In the genomic region with DNA sequence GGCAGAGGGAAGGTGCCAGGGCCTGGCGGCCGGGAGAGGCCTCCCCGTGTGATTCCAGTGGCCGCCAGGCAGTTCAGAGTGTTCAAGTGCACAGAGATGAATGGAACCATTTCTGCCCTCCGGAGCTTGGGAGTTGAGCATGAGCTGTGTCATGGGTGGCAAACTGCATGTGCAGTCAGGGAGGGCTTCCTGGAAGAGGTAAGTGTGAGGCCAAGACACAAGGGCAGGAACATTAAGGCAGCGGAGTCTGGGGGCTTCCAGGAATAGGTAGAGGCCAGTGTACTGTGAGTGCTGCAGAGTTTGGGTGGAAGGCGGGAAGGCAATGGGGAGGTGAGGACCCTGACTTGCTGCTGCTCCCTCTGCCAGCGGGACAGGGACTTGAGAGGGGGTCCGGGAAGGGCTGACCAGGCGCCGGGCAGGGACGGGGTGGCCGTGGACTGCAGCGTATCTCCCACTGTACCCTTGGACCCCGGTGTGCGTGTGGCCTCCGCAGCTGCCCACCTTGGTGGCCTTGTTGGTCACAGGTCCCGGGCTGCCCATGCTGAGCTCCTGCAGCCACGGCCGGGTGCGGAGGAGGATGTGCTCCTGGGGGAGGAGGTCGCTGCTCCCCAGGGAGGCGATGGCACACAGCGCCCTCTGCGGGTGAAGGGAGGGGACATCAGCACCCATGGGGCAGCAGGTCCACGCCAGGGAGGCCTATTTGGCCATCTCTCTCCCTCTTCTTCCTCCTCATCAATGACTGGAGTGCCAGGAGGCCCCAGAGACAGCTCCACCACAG, we compare ENCODE assay signal across 9 cellular contexts. TPM values are rescaled to one million over a fixed set of nuclear protein-coding genes. Genes with fewer than 3 reads are reported as not detected.
DNase-seq lines count a peak whose midpoint lies in the region; FAIRE-seq and TF ChIP-seq lines count a peak whose summit lies in the region.
"Had no signal": no experiment of that assay in that cellular context is flagged by ENCODE, and none has a peak within 500 bp of the region (broad histone marks: within the 10 kb centered on the region; RNA-seq: fewer than 3 reads in every experiment).

No MANE protein-coding gene starts in this region.

- peak; percentile 36 for TF ChIP-seq CTCF in BE2C (IDR thresholded peaks at IDR 0.05; ENCODE audit: low read depth, low read length)
- peak; percentile 91 for TF ChIP-seq CTCF in WERI-Rb-1 (IDR thresholded peaks at IDR 0.05; ENCODE audit: low read depth, low read length)
- TF ChIP-seq CTCF in kidney epithelial cell (IDR thresholded peaks at IDR 0.05; ENCODE audit: insufficient read depth, low read length, poor library complexity, severe bottlenecking) = peak; percentile 28
- TF ChIP-seq CTCF in esophagus muscularis mucosa (IDR thresholded peaks at IDR 0.05) = peak in 1 of 3 experiments; percentile 23

- 90% methylated on average over 17 of the region's 26 CpGs for WGBS in esophagus muscularis mucosa

- TF ChIP-seq POLR2A in esophagus muscularis mucosa (IDR thresholded peaks at IDR 0.05; ENCODE audit: low read depth) = no peak

- TF ChIP-seq EP300 in esophagus muscularis mucosa (IDR thresholded peaks at IDR 0.05) = no peak

- DNase-seq in BE2C (no peak), H7 (peak; percentile 93), WERI-Rb-1 (peak; percentile 75), kidney epithelial cell (ENCODE audit: low read depth) (no peak), esophagus muscularis mucosa (ENCODE audit: extremely low spot score) (no peak), HTR-8/SVneo (ENCODE audit: insufficient read length, low spot score) (no peak), NCI-H1092 (lab: John Stamatoyannopoulos, UW) (no peak)
- no peak for DNase-seq in activated CD4-positive, alpha-beta T cell treated with anti-CD3 and anti-CD28 coated beads, Interleukin-2, amount 50 U/mL, for 1 hour
- DNase-seq: immature natural killer cell had no signal

- H3K27ac ChIP-seq in WERI-Rb-1 = no peak overlapping the region
- H3K27ac ChIP-seq in esophagus muscularis mucosa (replicated peaks in 1 of 4) = no peak overlapping the region

- H3K9me3 ChIP-seq in BE2C (no peaks in the 10 kb centered on the region), WERI-Rb-1 (ENCODE audit: severe bottlenecking) (peaks cover 2% of the 10 kb centered on the region), esophagus muscularis mucosa (no peaks in the 10 kb centered on the region)

- H3K27me3 ChIP-seq in BE2C (no peaks in the 10 kb centered on the region), H7 (ENCODE audit: control insufficient read depth, insufficient read depth, low read length) (no peaks in the 10 kb centered on the region), WERI-Rb-1 (ENCODE audit: insufficient read depth, low read depth, severe bottlenecking) (no peaks in the 10 kb centered on the region), kidney epithelial cell (ENCODE audit: control insufficient read depth, insufficient read depth, low read length) (no peaks in the 10 kb centered on the region), esophagus muscularis mucosa (no peaks in the 10 kb centered on the region)

- H3K4me1 ChIP-seq in BE2C = no peaks in the 10 kb centered on the region
- peaks cover 0 to 2% (median 0%) of the 10 kb centered on the region in 4 donors for H3K4me1 ChIP-seq in esophagus muscularis mucosa

- no peak for FAIRE-seq in HTR-8/SVneo (lab: Jason Lieb, UNC)

- H3K36me3 ChIP-seq in BE2C (no peaks in the 10 kb centered on the region; the same call in 1 of the 2 replicates), H7 (replicated peaks; ENCODE audit: control insufficient read depth, insufficient read depth, low read length) (peaks cover 4% of the 10 kb centered on the region), WERI-Rb-1 (peaks cover 36% of the 10 kb centered on the region), kidney epithelial cell (ENCODE audit: control insufficient read depth, insufficient read depth, low read length) (no peaks in the 10 kb centered on the region), esophagus muscularis mucosa (peaks cover 29 to 70% (median 62%) of the 10 kb centered on the region in 4 donors)

- intact Hi-C loops in esophagus muscularis mucosa (cut with DNase I) = no loop called here

- H3K4me3 ChIP-seq in BE2C (ENCODE audit: low read depth, low read length) = no peak overlapping the region
- H3K4me3 ChIP-seq in H7 (ENCODE audit: insufficient read depth, low read depth, low read length) = no peak overlapping the region
- no peak overlapping the region for H3K4me3 ChIP-seq in WERI-Rb-1 (ENCODE audit: low read depth, low read length)
- no peak overlapping the region for H3K4me3 ChIP-seq in kidney epithelial cell (ENCODE audit: low read depth, low read length)
- H3K4me3 ChIP-seq in esophagus muscularis mucosa = no peak overlapping the region

RNA-seq across cellular contexts. Expression of a gene that starts 7.5 kb away (rescaled TPM):
- polyA plus RNA-seq in BE2C (2012; ENCODE audit: insufficient read depth, insufficient read length, low read depth) = 25.5 TPM
- 20.2 and 24.7 TPM in 2 replicates for total RNA-seq in H7 (2014; rRNA removed; shearing (Covaris generic))
- total RNA-seq in kidney epithelial cell (26.2 and 26.3 TPM in 2 replicates), esophagus muscularis mucosa (10 to 100 TPM in 1 of 4 donors, 1 to 10 TPM in 3; 4.5 to 10.6 (median 8.9) TPM)

RNA-seq across cellular contexts. Expression of a gene that starts 8.6 kb away (rescaled TPM):
- 43.8 TPM for polyA plus RNA-seq in BE2C (2012; ENCODE audit: insufficient read depth, insufficient read length, low read depth)
- total RNA-seq in H7 (2014; rRNA removed; shearing (Covaris generic)) = 18.1 and 19.8 TPM in 2 replicates
- total RNA-seq in kidney epithelial cell (17.0 and 30.6 TPM in 2 replicates), esophagus muscularis mucosa (10 to 100 TPM; 19.5 to 31.6 (median 23.5) TPM)

RNA-seq across cellular contexts. Expression of a gene that starts 8.9 kb away (rescaled TPM):
- 287 TPM for polyA plus RNA-seq in BE2C (2012; ENCODE audit: insufficient read depth, insufficient read length, low read depth)
- total RNA-seq in H7 (2014; rRNA removed; shearing (Covaris generic)) = 32.6 and 38.8 TPM in 2 replicates
- total RNA-seq in kidney epithelial cell (45.9 and 63.1 TPM in 2 replicates), esophagus muscularis mucosa (10 to 100 TPM; 34.6 to 54.8 (median 40.4) TPM)

Comparison
In these comparisons a context has a peak if more than half of its experiments do, and no peak if none do; other contexts are left out.
1. DNase-seq: peak in H7 (single experiment) and WERI-Rb-1 (single experiment); none in BE2C (single experiment), kidney epithelial cell (single experiment), esophagus muscularis mucosa (single experiment), HTR-8/SVneo (single experiment), NCI-H1092 (single experiment) and activated CD4-positive, alpha-beta T cell treated with anti-CD3 and anti-CD28 coated beads, Interleukin-2, amount 50 U/mL, for 1 hour (single experiment).